9 cellular contexts compared by ENCODE assay signal in genomic region chr11:61602775-61603569, GRCh38.
A peak's percentile ranks its signal among the peaks of the same experiment; 100 is the strongest.
DNase-seq lines count a peak whose midpoint lies in the region; ATAC-seq and TF ChIP-seq lines count a peak whose summit lies in the region.
"Had no signal": no experiment of that assay in that cellular context is flagged by ENCODE, and none has a peak within 500 bp of the region (broad histone marks: within the 10 kb centered on the region; RNA-seq: fewer than 3 reads in every experiment).

No MANE protein-coding gene starts in this region.

- peaks cover 28% of the 10 kb centered on the region for H3K27me3 Mint-ChIP-seq in nephron progenitor cell (ENCODE audit: low read depth, poor library complexity)

- ATAC-seq in activated CD4-positive, CD25-positive, alpha-beta regulatory T cell treated with anti-CD3 and anti-CD28 coated beads, Interleukin-2, amount 50 U/mL, for 24 hours, result no peak
- ATAC-seq in HG03039 (IDR thresholded peaks at IDR 0.05; ENCODE audit: unreplicated experiment), result no peak

- peaks cover 54% of the 10 kb centered on the region for H3K4me1 Mint-ChIP-seq in nephron progenitor cell

- H3K4me3 Mint-ChIP-seq in nephron progenitor cell, result no peak overlapping the region
- H3K4me3 Mint-ChIP-seq: activated naive CD8-positive, alpha-beta T cell treated with anti-CD3 and anti-CD28 coated beads for 36 hours had no signal

- no peak for TF ChIP-seq CTCF in nephron progenitor cell (IDR thresholded peaks at IDR 0.05)

- no peak overlapping the region for H3K27ac Mint-ChIP-seq in nephron progenitor cell
- H3K27ac Mint-ChIP-seq: activated naive CD8-positive, alpha-beta T cell treated with anti-CD3 and anti-CD28 coated beads for 36 hours had no signal

- DNase-seq in AG20443 (ENCODE audit: low spot score), result peak; percentile 95
- peak; percentile 94 for DNase-seq in NCI-H1694 (lab: John Stamatoyannopoulos, UW)
- peak; percentile 79 for DNase-seq in dedifferentiated amniotic fluid mesenchymal stem cell (ENCODE audit: extremely low spot score)
- DNase-seq in nephron progenitor cell, result peak; percentile 28
- DNase-seq in activated CD4-positive, alpha-beta T cell treated with anti-CD3 and anti-CD28 coated beads for 1 hour, result no peak
- DNase-seq in CD1c-positive myeloid dendritic cell (ENCODE audit: extremely low spot score), result no peak
- DNase-seq: activated naive CD8-positive, alpha-beta T cell treated with anti-CD3 and anti-CD28 coated beads for 36 hours had no signal

- no peaks in the 10 kb centered on the region for H3K9me3 Mint-ChIP-seq in nephron progenitor cell
- H3K9me3 Mint-ChIP-seq: activated naive CD8-positive, alpha-beta T cell treated with anti-CD3 and anti-CD28 coated beads for 36 hours had no signal

- no peaks in the 10 kb centered on the region for H3K36me3 Mint-ChIP-seq in nephron progenitor cell (ENCODE audit: low read depth)
- H3K36me3 Mint-ChIP-seq: activated naive CD8-positive, alpha-beta T cell treated with anti-CD3 and anti-CD28 coated beads for 36 hours had no signal

Comparison
In these comparisons a context has a peak if more than half of its experiments do, and no peak if none do; other contexts are left out.
1. DNase-seq: peak in AG20443 (single experiment), NCI-H1694 (single experiment), dedifferentiated amniotic fluid mesenchymal stem cell (single experiment) and nephron progenitor cell (single experiment); none in activated CD4-positive, alpha-beta T cell treated with anti-CD3 and anti-CD28 coated beads for 1 hour (single experiment) and CD1c-positive myeloid dendritic cell (single experiment).